8 cellular contexts compared by ENCODE assay signal in the genomic region with DNA sequence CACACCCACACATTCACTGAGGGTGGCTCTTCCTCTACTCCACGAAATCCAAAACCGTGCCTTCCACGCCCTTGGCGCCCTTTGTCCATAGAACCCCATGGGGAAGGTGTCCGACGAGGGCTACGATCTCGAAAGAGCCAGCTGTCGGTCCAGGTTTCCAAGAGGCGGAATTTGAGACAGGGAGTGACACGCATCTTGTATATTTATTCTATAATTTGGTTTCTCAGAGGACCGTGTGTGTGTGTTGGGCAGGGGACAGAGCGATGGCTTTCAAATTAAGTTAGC. TPM values are rescaled to one million over a fixed set of nuclear protein-coding genes. Genes with fewer than 3 reads are reported as not detected.
DNase-seq lines count a peak whose midpoint lies in the region; ATAC-seq and TF ChIP-seq lines count a peak whose summit lies in the region.

No MANE protein-coding gene starts in this region.

- H3K9me3 Mint-ChIP-seq in IgD-negative memory B cell, result no peaks in the 10 kb centered on the region

- H3K4me3 Mint-ChIP-seq in IgD-negative memory B cell, result peak overlapping the region; percentile 89 to 99 (median 96)

- H3K4me3 ChIP-seq in A673 (ENCODE audit: low read depth, low read length, poor library complexity, severe bottlenecking) (peak overlapping the region; percentile 90), muscle layer of colon (ENCODE audit: low read depth in 1 of 2, low read length in 2 of 2) (peak overlapping the region; percentile 88 to 98)

- peak overlapping the region; percentile 96 for H3K9ac ChIP-seq in muscle layer of colon (ENCODE audit: low read length)

- no peak for DNase-seq in A673 (ENCODE audit: low spot score)
- DNase-seq in effector CD8-positive, alpha-beta T cell (lab: John Stamatoyannopoulos, UW), result no peak
- no peak for DNase-seq in COLO829 (ENCODE audit: low spot score)
- DNase-seq in effector CD4-positive, alpha-beta T cell, result no peak

- H3K36me3 ChIP-seq in A673 (ENCODE audit: insufficient read depth, low read length, poor library complexity, severe bottlenecking) (peaks cover 12% of the 10 kb centered on the region), muscle layer of colon (ENCODE audit: insufficient read depth, low read length) (no peaks in the 10 kb centered on the region)

- POLR2A ChIA-PET in A673 (lab: Charles Lee; ENCODE audit: low non-redundant PET), result no interaction called here

- H3K27ac Mint-ChIP-seq in IgD-negative memory B cell, result peak overlapping the region; percentile 82 to 99 (median 99)

- TF ChIP-seq CTCF in A673 (conservative IDR thresholded peaks at IDR 0.05; ENCODE audit: low read depth, low read length), result no peak

- peak overlapping the region; percentile 98 for H3K27ac ChIP-seq in A673 (ENCODE audit: low read depth, low read length, poor library complexity, severe bottlenecking)
- peak overlapping the region; percentile 98 for H3K27ac ChIP-seq in cingulate gyrus (ENCODE audit: low read depth, low read length)
- H3K27ac ChIP-seq in muscle layer of colon (ENCODE audit: low read depth, low read length), result peak overlapping the region; percentile 94

- intact Hi-C loops in A673 (cut with micrococcal nuclease; ENCODE audit: unreplicated experiment), result no loop called here

- H3K4me1 Mint-ChIP-seq in IgD-negative memory B cell, result peaks cover 31 to 39% (median 34%) of the 10 kb centered on the region in 3 donors

- CTCF ChIA-PET in A673 (lab: Charles Lee), result no interaction called here

- H3K27me3 Mint-ChIP-seq in IgD-negative memory B cell, result no peaks in the 10 kb centered on the region

- no peak for ATAC-seq in HG03571 (IDR thresholded peaks at IDR 0.05; ENCODE audit: unreplicated experiment)

- H3K4me1 ChIP-seq in A673 (ENCODE audit: insufficient read depth, low read length, poor library complexity, severe bottlenecking) (peaks cover 6% of the 10 kb centered on the region), muscle layer of colon (ENCODE audit: insufficient read depth, low read length) (peaks cover 17% of the 10 kb centered on the region)

- no TSS peak for BruUV-seq in A673 (replicated peaks; lab: Mats Ljungman, UMichigan)

- H3K9me3 ChIP-seq in A673 (ENCODE audit: low read depth, low read length, poor library complexity, severe bottlenecking) (peaks cover 2% of the 10 kb centered on the region), muscle layer of colon (ENCODE audit: low read length) (no peaks in the 10 kb centered on the region)

- H3K36me3 Mint-ChIP-seq in IgD-negative memory B cell, result peaks cover 3% of the 10 kb centered on the region

- H3K27me3 ChIP-seq in A673 (replicated peaks; ENCODE audit: insufficient read depth, low read depth, low read length, poor library complexity) (no peaks in the 10 kb centered on the region), muscle layer of colon (ENCODE audit: control insufficient read depth in 1 of 2, insufficient read depth in 2 of 2, low read length in 2 of 2) (no peaks in the 10 kb centered on the region)

RNA-seq across cellular contexts. Expression of a gene that starts 0.7 kb away (rescaled TPM):
- total RNA-seq in A673 (2021), result 16.4 and 18.0 TPM in 2 replicates
- polyA plus RNA-seq in IgD-negative memory B cell, result 13.6 TPM

RNA-seq across cellular contexts. Expression of a gene that starts 43.5 kb away (rescaled TPM):
- total RNA-seq in A673 (2021), result 6.9 and 8.1 TPM in 2 replicates
- 3.9 TPM for polyA plus RNA-seq in IgD-negative memory B cell

RNA-seq across cellular contexts. Expression of a gene that starts 43.6 kb away (rescaled TPM):
- total RNA-seq in A673 (2021), result 31.0 TPM in 2 replicates
- 18.0 TPM for polyA plus RNA-seq in IgD-negative memory B cell
